Comparison of ENCODE assay signal across 8 cellular contexts in genomic region chr7:129615018-129615417, GRCh38. TPM values are rescaled to one million over a fixed set of nuclear protein-coding genes. Genes with fewer than 3 reads are reported as not detected.
DNase-seq lines count a peak whose midpoint lies in the region; ATAC-seq, FAIRE-seq and TF ChIP-seq lines count a peak whose summit lies in the region.

No MANE protein-coding gene starts in this region.

- H3K36me3 ChIP-seq in suprapubic skin (no peaks in the 10 kb centered on the region), gastroesophageal sphincter (no peaks in the 10 kb centered on the region)

- H3K4me1 Mint-ChIP-seq in mesothelial cell of epicardium, result peaks cover 17% of the 10 kb centered on the region

- H3K36me3 Mint-ChIP-seq in mesothelial cell of epicardium, result peaks cover 1% of the 10 kb centered on the region

- H3K9me3 Mint-ChIP-seq in mesothelial cell of epicardium, result peaks cover 3% of the 10 kb centered on the region

- H3K4me3 ChIP-seq in suprapubic skin (no peak overlapping the region), gastroesophageal sphincter (no peak overlapping the region)

- peak; percentile 84 for FAIRE-seq in GM18507 (lab: Jason Lieb, UNC)

- H3K9me3 ChIP-seq in suprapubic skin (no peaks in the 10 kb centered on the region), gastroesophageal sphincter (no peaks in the 10 kb centered on the region)

- TF ChIP-seq POLR2A in suprapubic skin (IDR thresholded peaks at IDR 0.05), result no peak
- TF ChIP-seq POLR2A in gastroesophageal sphincter (IDR thresholded peaks at IDR 0.05), result no peak

- H3K27ac Mint-ChIP-seq in mesothelial cell of epicardium, result no peak overlapping the region

- H3K4me3 Mint-ChIP-seq in mesothelial cell of epicardium, result peak overlapping the region; percentile 18

- H3K27me3 ChIP-seq in suprapubic skin, result no peaks in the 10 kb centered on the region
- no peaks in the 10 kb centered on the region for H3K27me3 ChIP-seq in gastroesophageal sphincter

- H3K27me3 Mint-ChIP-seq in mesothelial cell of epicardium (ENCODE audit: low read depth), result no peaks in the 10 kb centered on the region

- peak; percentile 28 for ATAC-seq in HG02852 (IDR thresholded peaks at IDR 0.05; ENCODE audit: unreplicated experiment)
- no peak for ATAC-seq in GM19455 (IDR thresholded peaks at IDR 0.05; ENCODE audit: unreplicated experiment)
- no peak for ATAC-seq in gastroesophageal sphincter
- ATAC-seq in GM21515 (IDR thresholded peaks at IDR 0.05; ENCODE audit: unreplicated experiment), result no peak

- no peak for DNase-seq in GM18507 (ENCODE audit: extremely low spot score, insufficient read length, low read depth)
- DNase-seq in SIG-M5 (lab: John Stamatoyannopoulos, UW), result peak; percentile 45
- DNase-seq in mesothelial cell of epicardium (ENCODE audit: low spot score in 2 of 2, unreplicated experiment in 2 of 2), result no peak
- no peak for DNase-seq in suprapubic skin (ENCODE audit: low spot score in 2 of 2)

- TF ChIP-seq CTCF in mesothelial cell of epicardium (IDR thresholded peaks at IDR 0.05; ENCODE audit: unreplicated experiment), result no peak
- TF ChIP-seq CTCF in suprapubic skin (IDR thresholded peaks at IDR 0.05), result no peak
- no peak for TF ChIP-seq CTCF in gastroesophageal sphincter (IDR thresholded peaks at IDR 0.05)

- no peak for TF ChIP-seq EP300 in suprapubic skin (IDR thresholded peaks at IDR 0.05)
- TF ChIP-seq EP300 in gastroesophageal sphincter (IDR thresholded peaks at IDR 0.05), result no peak

- H3K4me1 ChIP-seq in suprapubic skin (peaks cover 44% of the 10 kb centered on the region), gastroesophageal sphincter (peaks cover 5 to 68% (median 23%) of the 10 kb centered on the region in 3 donors)

- 69% methylated on average over 1 of the region's 1 CpG for WGBS in suprapubic skin
- 82 to 100% methylated on average over 1 of the region's 1 CpG for WGBS in gastroesophageal sphincter (ENCODE audit: low coverage in 1 of 2), 2 donors

- H3K27ac ChIP-seq in suprapubic skin, result no peak overlapping the region
- no peak overlapping the region for H3K27ac ChIP-seq in gastroesophageal sphincter

RNA-seq across cellular contexts. Expression of gene NRF1, which starts 3.5 kb away (rescaled TPM):
- 26.2 to 26.6 TPM (median 26.3 TPM) in 3 replicates for total RNA-seq in mesothelial cell of epicardium
- total RNA-seq in suprapubic skin, result 10 to 100 TPM; 11.7 to 33.2 (median 15.5) TPM
- 10 to 100 TPM in 3 of 4 donors, 1 to 10 TPM in 1; 7.8 to 20.5 (median 17.0) TPM for total RNA-seq in gastroesophageal sphincter
